9 cellular contexts compared by ENCODE assay signal in genomic region chr6:29975561-29975907, GRCh38. TPM values are rescaled to one million over a fixed set of nuclear protein-coding genes. Genes with fewer than 3 reads are reported as not detected.
DNase-seq lines count a peak whose midpoint lies in the region; ATAC-seq and TF ChIP-seq lines count a peak whose summit lies in the region.
"Had no signal": no experiment of that assay in that cellular context is flagged by ENCODE, and none has a peak within 500 bp of the region (broad histone marks: within the 10 kb centered on the region; RNA-seq: fewer than 3 reads in every experiment).

No MANE protein-coding gene starts in this region.

- H3K27ac Mint-ChIP-seq in activated T-helper 17 cell treated with anti-CD3 and anti-CD28 coated beads, Interleukin-2, amount 50 U/mL, for 72 hours = no peak overlapping the region

- no peaks in the 10 kb centered on the region for H3K36me3 ChIP-seq in gastrocnemius medialis

- H3K27ac ChIP-seq in gastrocnemius medialis = peak overlapping the region in 2 of 4 donors; percentile 62 to 92

- no peaks in the 10 kb centered on the region for H3K36me3 Mint-ChIP-seq in activated T-helper 17 cell treated with anti-CD3 and anti-CD28 coated beads, Interleukin-2, amount 50 U/mL, for 72 hours (ENCODE audit: low read depth)

- no peak for TF ChIP-seq POLR2A in gastrocnemius medialis (IDR thresholded peaks at IDR 0.05)

- no peaks in the 10 kb centered on the region for H3K9me3 Mint-ChIP-seq in activated T-helper 17 cell treated with anti-CD3 and anti-CD28 coated beads, Interleukin-2, amount 50 U/mL, for 72 hours

- ATAC-seq in activated T-helper 17 cell treated with anti-CD3 and anti-CD28 coated beads, Interleukin-2, amount 50 U/mL, for 72 hours (replicated peaks) = no peak
- ATAC-seq in gastrocnemius medialis = no peak
- no peak for ATAC-seq in HG03520 (IDR thresholded peaks at IDR 0.05; ENCODE audit: unreplicated experiment)
- no peak for ATAC-seq in HG02870 (IDR thresholded peaks at IDR 0.05; ENCODE audit: unreplicated experiment)

- TF ChIP-seq CTCF in HFF-Myc (IDR thresholded peaks at IDR 0.05; ENCODE audit: low read depth, low read length, missing control alignments) (no peak), gastrocnemius medialis (IDR thresholded peaks at IDR 0.05 in 4 of 5, conservative IDR thresholded peaks at IDR 0.05 in 1 of 5) (no peak)

- in situ Hi-C loops in gastrocnemius medialis (cut with MboI; ENCODE audit: low sequenced_read_pairs in 4 of 4) = loop anchor here in 1 of 4 donors (25.0 kb wide), 1 partner anchor 238 kb away; no protein-coding TSS in a partner anchor

- no peak for DNase-seq in HFF-Myc (ENCODE audit: extremely low read depth, low read depth)
- peak; percentile 17 for DNase-seq in iPS-NIHi11 (ENCODE audit: low spot score)
- no peak for DNase-seq in gastrocnemius medialis
- no peak for DNase-seq in NCI-H1092 treated with DMSO at 0.1 percent for 48 hours (lab: John Stamatoyannopoulos, UW)
- DNase-seq in OCI-M2 (lab: John Stamatoyannopoulos, UW; ENCODE audit: unreplicated experiment) = no peak
- DNase-seq: GDM1 had no signal

- H3K4me3 ChIP-seq in HFF-Myc (replicated peaks; ENCODE audit: low read depth, low read length) (peak overlapping the region; percentile 49), gastrocnemius medialis (peak overlapping the region; percentile 58 to 80 (median 71))

- peaks cover 34% of the 10 kb centered on the region for H3K27me3 Mint-ChIP-seq in activated T-helper 17 cell treated with anti-CD3 and anti-CD28 coated beads, Interleukin-2, amount 50 U/mL, for 72 hours

- peaks cover 7 to 19% of the 10 kb centered on the region in 2 donors for H3K4me1 ChIP-seq in gastrocnemius medialis

- peak overlapping the region; percentile 85 for H3K4me3 Mint-ChIP-seq in activated T-helper 17 cell treated with anti-CD3 and anti-CD28 coated beads, Interleukin-2, amount 50 U/mL, for 72 hours

- intact Hi-C loops in gastrocnemius medialis (cut with DNase I; ENCODE audit: low total_unique reads) = no loop called here

- peaks cover 18% of the 10 kb centered on the region for H3K4me1 Mint-ChIP-seq in activated T-helper 17 cell treated with anti-CD3 and anti-CD28 coated beads, Interleukin-2, amount 50 U/mL, for 72 hours

- no peaks in the 10 kb centered on the region for H3K9me3 ChIP-seq in gastrocnemius medialis

- H3K27me3 ChIP-seq in gastrocnemius medialis = no peaks in the 10 kb centered on the region

RNA-seq across cellular contexts. Expression of gene HLA-A, which starts 33.2 kb away (rescaled TPM):
- 1,000 to 10,000 TPM; 1,094 to 1,926 TPM for total RNA-seq in activated T-helper 17 cell treated with anti-CD3 and anti-CD28 coated beads, Interleukin-2, amount 50 U/mL, for 72 hours
- total RNA-seq in gastrocnemius medialis = 100 to 1,000 TPM; 149 to 161 (median 154) TPM

Comparison
In these comparisons a context has a peak if more than half of its experiments do, and no peak if none do; other contexts are left out.
1. RNA of gene HLA-A, which starts 33.2 kb away (total RNA-seq): 1,094 to 1,926 TPM in activated T-helper 17 cell treated with anti-CD3 and anti-CD28 coated beads, Interleukin-2, amount 50 U/mL, for 72 hours; 149 to 161 TPM in gastrocnemius medialis; every median in the first group is over 4 times any median in the second.